In genomic region chrX:110399497-110399896, GRCh38 we compare ENCODE assay signal across 35 cellular contexts. TPM values are rescaled to one million over a fixed set of nuclear protein-coding genes. Genes with fewer than 3 reads are reported as not detected.
"Had no signal": no experiment of that assay in that cellular context is flagged by ENCODE, and none has a peak within 500 bp of the region (broad histone marks: within the 10 kb centered on the region; RNA-seq: fewer than 3 reads in every experiment).

No MANE protein-coding gene starts in this region.

- H3K4me2 ChIP-seq: KMS-11, PC-9 had no signal

- H2AFZ ChIP-seq: PC-9 had no signal

- H3K9me3 ChIP-seq: ascending aorta, SJCRH30 had no signal

- ATAC-seq: activated CD8-positive, alpha-beta T cell treated with anti-CD3 and anti-CD28 coated beads for 36 hours; activated T-cell treated with anti-CD3 and anti-CD28 coated beads, Interleukin-2, amount 50 U/mL, for 72 hours; activated T-helper 17 cell treated with anti-CD3 and anti-CD28 coated beads, Interleukin-2, amount 50 U/mL, for 72 hours had no signal

- H3K27ac ChIP-seq: ascending aorta, cardiac muscle cell, KMS-11, PC-9, SJCRH30, SK-N-MC had no signal

- H3K4me3 ChIP-seq: ascending aorta, cardiac muscle cell, PC-9, SJCRH30, SK-N-MC had no signal

- H3K27me3 ChIP-seq: ascending aorta, cardiac muscle cell, SJCRH30 had no signal

- DNase-seq: activated CD4-positive, alpha-beta T cell treated with anti-CD3 and anti-CD28 coated beads, Interleukin-2, amount 10 ng/mL, durations not matched to agents 24 days and 14 days; activated CD4-positive, alpha-beta T cell treated with anti-CD3 and anti-CD28 coated beads, Interleukin-2, amount 50 U/mL, for 4 hours; activated CD8-positive, alpha-beta T cell treated with anti-CD3 and anti-CD28 coated beads for 36 hours; activated effector memory CD4-positive, alpha-beta T cell treated with anti-CD3 and anti-CD28 coated beads, Interleukin-2, amount 50 U/mL, for 16 hours; activated naive CD4-positive, alpha-beta T cell; activated naive CD4-positive, alpha-beta T cell treated with anti-CD3 and anti-CD28 coated beads, Interleukin-2, amount 50 U/mL, for 16 hours; activated naive CD8-positive, alpha-beta T cell treated with anti-CD3 and anti-CD28 coated beads for 36 hours; activated T-cell treated with anti-CD3 and anti-CD28 coated beads, Interleukin-2, amount 50 U/mL, for 1 hour; activated T-cell treated with anti-CD3 and anti-CD28 coated beads, Interleukin-2, amount 50 U/mL, for 72 hours; amniotic stem cell; MM.1S; MV-4-11; NCI-H1092; NCI-H1436 treated with DMSO at 0.1 percent for 48 hours; NCI-H187; NCI-H2029 treated with DMSO at 0.1 percent for 48 hours; NCI-H2171 treated with DMSO at 0.1 percent for 48 hours; NCI-H2227 treated with DMSO at 0.1 percent for 48 hours; NCI-H446; NCI-H510A treated with DMSO at 0.1 percent for 48 hours; NCI-H526 treated with DMSO at 0.1 percent for 48 hours; NCI-H774; PC-9; SHP77; SJCRH30; T1000 had no signal

- H3K4me1 ChIP-seq: ascending aorta had no signal

- H3K36me3 ChIP-seq: ascending aorta, cardiac muscle cell, SJCRH30 had no signal

- H3K9ac ChIP-seq: KMS-11 had no signal

RNA-seq across cellular contexts. Expression of gene RTL9, which starts 40.8 kb away (rescaled TPM):
- total RNA-seq: activated CD4-positive, alpha-beta T cell treated with anti-CD3 and anti-CD28 coated beads, Interleukin-2, amount 10 ng/mL, durations not matched to agents 24 days and 14 days; activated CD8-positive, alpha-beta memory T cell treated with anti-CD3 and anti-CD28 coated beads for 36 hours; activated CD8-positive, alpha-beta T cell treated with anti-CD3 and anti-CD28 coated beads for 36 hours; activated naive CD8-positive, alpha-beta T cell treated with anti-CD3 and anti-CD28 coated beads for 36 hours; activated T-helper 17 cell treated with anti-CD3 and anti-CD28 coated beads, Interleukin-2, amount 50 U/mL, for 72 hours; ascending aorta; OCI-LY7; T-helper 1 cell treated with Interleukin-12 subunit alpha and Interleukin-12 subunit beta and Interleukin-4 antibody, amounts not matched to agents 30 ng/mL and 1 ng/mL, for 36 hours; T-helper 2 cell treated with Interferon-gamma antibody and Interleukin-4, amounts not matched to agents 100 ng/mL and 5 ng/mL, for 36 hours had no signal
